8 cellular contexts compared by ENCODE assay signal in genomic region chr2:171893196-171893823, GRCh38. TPM values are rescaled to one million over a fixed set of nuclear protein-coding genes. Genes with fewer than 3 reads are reported as not detected.
DNase-seq lines count a peak whose midpoint lies in the region; ATAC-seq, FAIRE-seq and TF ChIP-seq lines count a peak whose summit lies in the region.

No MANE protein-coding gene starts in this region.

- H3K23ac ChIP-seq in IMR-90 (ENCODE audit: low read depth, low read length), result peak overlapping the region; percentile 85; the same call in 1 of the 2 replicates

- no peak for FAIRE-seq in astrocyte (lab: Jason Lieb, UNC)

- peak overlapping the region; percentile 97 for H3K4me3 ChIP-seq in CD8-positive, alpha-beta memory T cell (ENCODE audit: low read length)
- peak overlapping the region; percentile 85 for H3K4me3 ChIP-seq in IMR-90 (ENCODE audit: insufficient read depth, low read depth, low read length)
- peak overlapping the region; percentile 97 for H3K4me3 ChIP-seq in astrocyte (ENCODE audit: insufficient read depth, low read depth, low read length)
- H3K4me3 ChIP-seq in testis, result peak overlapping the region; percentile 84 to 91

- H2AFZ ChIP-seq in IMR-90 (replicated peaks; ENCODE audit: low read length, poor library complexity), result peak overlapping the region; percentile 99
- peak overlapping the region; percentile 98 for H2AFZ ChIP-seq in astrocyte (ENCODE audit: low read depth, low read length)

- no peak for TF ChIP-seq CTCF in IMR-90 (conservative IDR thresholded peaks at IDR 0.05; ENCODE audit: low read depth, low read length)
- TF ChIP-seq CTCF in astrocyte (IDR thresholded peaks at IDR 0.05; ENCODE audit: insufficient read depth, low read depth, low read length), result no peak
- TF ChIP-seq CTCF in testis (IDR thresholded peaks at IDR 0.05), result no peak

- peak overlapping the region; percentile 90 for H3K14ac ChIP-seq in IMR-90 (replicated peaks; ENCODE audit: low read depth, low read length)

- 0 out of 2 replicates have a peak, but pooled peaks cover 3% of the 10 kb centered on the region for H3K9me1 ChIP-seq in IMR-90 (ENCODE audit: insufficient read depth, low read length)

- peaks cover 6 to 8% of the 10 kb centered on the region in 2 donors for H3K27me3 Mint-ChIP-seq in CD8-positive, alpha-beta memory T cell
- no peaks in the 10 kb centered on the region for H3K27me3 Mint-ChIP-seq in astrocyte (ENCODE audit: low read depth, unreplicated experiment)

- in situ Hi-C loops in IMR-90 (cut with MboI; ENCODE audit: low sequenced_read_pairs), result no loop called here

- H3K4ac ChIP-seq in IMR-90 (ENCODE audit: low read depth, low read length), result peak overlapping the region; percentile 86

- no peak for TF ChIP-seq RAD21 in IMR-90 (IDR thresholded peaks at IDR 0.05; ENCODE audit: low read length)

- H3K9ac ChIP-seq in IMR-90 (ENCODE audit: low read depth, low read length) (peak overlapping the region; percentile 82), astrocyte (ENCODE audit: low read length) (peak overlapping the region; percentile 90)

- dilution Hi-C loops in IMR-90 (cut with HindIII; ENCODE audit: low sequenced_read_pairs, unreplicated experiment), result no loop called here

- H3K27ac ChIP-seq in CD8-positive, alpha-beta memory T cell (ENCODE audit: low read depth, low read length), result peak overlapping the region; percentile 62
- H3K27ac ChIP-seq in IMR-90 (ENCODE audit: insufficient read depth, low read length) (peak overlapping the region; percentile 60; the same call in 1 of the 2 replicates), astrocyte (ENCODE audit: low read depth, low read length) (no peak overlapping the region), testis (peak overlapping the region; percentile 84 to 89)

- peak overlapping the region; percentile 94 to 99 (median 97) for H3K4me3 Mint-ChIP-seq in CD8-positive, alpha-beta memory T cell
- peak overlapping the region; percentile 98 for H3K4me3 Mint-ChIP-seq in astrocyte (ENCODE audit: unreplicated experiment)

- peak overlapping the region; percentile 50; the same call in 1 of the 2 replicates for H3K56ac ChIP-seq in IMR-90 (ENCODE audit: extremely low read depth, insufficient read depth, low read length)

- no peak overlapping the region for H4K91ac ChIP-seq in IMR-90 (ENCODE audit: insufficient read depth, low read depth, low read length)

- H4K20me1 ChIP-seq in IMR-90 (ENCODE audit: insufficient read depth, low read length) (no peaks in the 10 kb centered on the region), astrocyte (ENCODE audit: insufficient read depth, low read length) (no peaks in the 10 kb centered on the region)

- H4K5ac ChIP-seq in IMR-90 (ENCODE audit: low read depth, low read length), result peak overlapping the region; percentile 68

- no TSS peak for BruUV-seq in IMR-90 (replicated peaks; lab: Mats Ljungman, UMichigan)

- ATAC-seq in IMR-90 (ENCODE audit: low read depth) (no peak), left lobe of liver (peak; percentile 54), esophagus mucosa (no peak)

- peaks cover 17% of the 10 kb centered on the region for H3K4me1 ChIP-seq in CD8-positive, alpha-beta memory T cell (ENCODE audit: insufficient read depth, low read length)
- H3K4me1 ChIP-seq in IMR-90 (ENCODE audit: control insufficient read depth, insufficient read depth, low read length), result no peaks in the 10 kb centered on the region
- peaks cover 5% of the 10 kb centered on the region for H3K4me1 ChIP-seq in astrocyte (ENCODE audit: insufficient read depth, low read length)
- peaks cover 11% of the 10 kb centered on the region for H3K4me1 ChIP-seq in testis

- no peak overlapping the region for H2BK15ac ChIP-seq in IMR-90 (ENCODE audit: low read depth, low read length)

- POLR2A ChIA-PET in CD8-positive, alpha-beta memory T cell (lab: Charles Lee), result interaction anchor here (0.6 to 2.3 kb wide), 2 partner anchors 29 to 31 kb away, joined by 4 to 13 read pairs; partner anchors contain the start of gene HAT1
- POLR2A ChIA-PET in IMR-90 (lab: Charles Lee; ENCODE audit: unreplicated experiment), result interaction anchor here (0.8 kb wide), 1 partner anchor 80 kb away, joined by 7 read pairs; no protein-coding TSS in a partner anchor

- H2BK120ac ChIP-seq in IMR-90 (ENCODE audit: low read depth, low read length), result no peak overlapping the region

- peaks cover 8 to 9% of the 10 kb centered on the region in 2 experiments; a peak in 3 of 4 replicates for H3K79me1 ChIP-seq in IMR-90 (ENCODE audit: low read depth in 1 of 2, low read length in 2 of 2)

- peaks cover 0 to 29% (median 15%) of the 10 kb centered on the region in 3 donors for H3K36me3 Mint-ChIP-seq in CD8-positive, alpha-beta memory T cell
- H3K36me3 Mint-ChIP-seq in astrocyte (ENCODE audit: low read depth, unreplicated experiment), result peaks cover 4% of the 10 kb centered on the region

- peak overlapping the region; percentile 25 to 97 (median 86) for H3K27ac Mint-ChIP-seq in CD8-positive, alpha-beta memory T cell
- peak overlapping the region; percentile 92 for H3K27ac Mint-ChIP-seq in astrocyte (ENCODE audit: unreplicated experiment)

- H3K4me1 Mint-ChIP-seq in CD8-positive, alpha-beta memory T cell, result peaks cover 41 to 56% (median 52%) of the 10 kb centered on the region in 3 donors
- H3K4me1 Mint-ChIP-seq in astrocyte (ENCODE audit: low read depth, unreplicated experiment), result peaks cover 5% of the 10 kb centered on the region

- H3K27me3 ChIP-seq in CD8-positive, alpha-beta memory T cell (ENCODE audit: insufficient read depth, low read length, poor library complexity, severe bottlenecking), result no peaks in the 10 kb centered on the region
- H3K27me3 ChIP-seq in IMR-90 (ENCODE audit: control insufficient read depth, insufficient read depth, low read length) (no peaks in the 10 kb centered on the region), astrocyte (ENCODE audit: insufficient read depth, low read length) (no peaks in the 10 kb centered on the region), testis (no peaks in the 10 kb centered on the region)

- H3K79me2 ChIP-seq in astrocyte (ENCODE audit: insufficient read depth, low read length), result peaks cover 9% of the 10 kb centered on the region

- TF ChIP-seq POLR2A in IMR-90 (IDR thresholded peaks at IDR 0.05; ENCODE audit: low read depth, low read length), result no peak
- TF ChIP-seq POLR2A in testis (IDR thresholded peaks at IDR 0.05), result no peak

- peak overlapping the region; percentile 96 for H3K4me2 ChIP-seq in IMR-90 (ENCODE audit: low read depth, low read length)
- H3K4me2 ChIP-seq in astrocyte (ENCODE audit: low read length), result peak overlapping the region; percentile 100

- H3K18ac ChIP-seq in IMR-90 (ENCODE audit: low read depth, low read length), result no peak overlapping the region; the same call in 1 of the 2 replicates

- no peaks in the 10 kb centered on the region for H3K36me3 ChIP-seq in CD8-positive, alpha-beta memory T cell (ENCODE audit: insufficient read depth, low read length)
- H3K36me3 ChIP-seq in IMR-90 (ENCODE audit: control insufficient read depth, insufficient read depth, low read length) (no peaks in the 10 kb centered on the region; the same call in 1 of the 2 replicates), astrocyte (ENCODE audit: insufficient read depth, low read length) (no peaks in the 10 kb centered on the region), testis (ENCODE audit: low read depth, missing control alignments) (no peaks in the 10 kb centered on the region)

- CTCF ChIA-PET in CD8-positive, alpha-beta memory T cell (lab: Charles Lee), result no interaction called here
- CTCF ChIA-PET in IMR-90 (lab: Yijun Ruan, JAX), result interaction anchor here (0.6 to 2.0 kb wide), 2 partner anchors 17 to 847 kb away, joined by 3 to 4 read pairs; no protein-coding TSS in a partner anchor

- H2AK9ac ChIP-seq in IMR-90 (replicated peaks; ENCODE audit: low read depth, low read length, poor library complexity), result peak overlapping the region; percentile 92

- peak overlapping the region; percentile 37 for H2BK5ac ChIP-seq in IMR-90 (ENCODE audit: low read depth, low read length, poor library complexity, severe bottlenecking)

- H2AK5ac ChIP-seq in IMR-90 (ENCODE audit: low read depth, low read length), result peak overlapping the region; percentile 94

- DNase-seq in CD8-positive, alpha-beta memory T cell, result no peak
- DNase-seq in IMR-90, result no peak
- no peak for DNase-seq in astrocyte (ENCODE audit: low read depth)
- no peak for DNase-seq in left lobe of liver (ENCODE audit: low spot score)
- no peak for DNase-seq in testis
- no peak for DNase-seq in central memory CD4-positive, alpha-beta T cell
- no peak for DNase-seq in activated gamma-delta T cell (lab: John Stamatoyannopoulos, UW)

- 31% methylated on average over 4 of the region's 7 CpGs; no CpG with 5 or more reads in 1 of the 2 experiments for WGBS in IMR-90 (ENCODE audit: extremely low coverage in 2 of 2, insufficient read length in 1 of 2), 2 experiments
- 19 to 26% methylated on average over 7 of the region's 7 CpGs for WGBS in testis, 2 donors

- no peaks in the 10 kb centered on the region for H3K9me3 ChIP-seq in CD8-positive, alpha-beta memory T cell (ENCODE audit: low read length)
- H3K9me3 ChIP-seq in IMR-90 (ENCODE audit: control insufficient read depth, insufficient read depth, low read length), result no peaks in the 10 kb centered on the region
- no peaks in the 10 kb centered on the region for H3K9me3 ChIP-seq in astrocyte (ENCODE audit: insufficient read depth, low read depth, low read length)
- no peaks in the 10 kb centered on the region for H3K9me3 ChIP-seq in testis

- H2BK20ac ChIP-seq in IMR-90 (ENCODE audit: low read depth, low read length), result no peak overlapping the region

- intact Hi-C loops in IMR-90 (cut with micrococcal nuclease), result loop anchor here (5.0 kb wide), 1 partner anchor 81 kb away; no protein-coding TSS in a partner anchor
- intact Hi-C loops in testis (cut with DNase I; ENCODE audit: low total_unique reads), result no loop called here

- H4K8ac ChIP-seq in IMR-90 (ENCODE audit: low read depth in 2 of 2, low read length in 2 of 2), result peak overlapping the region; percentile 82 to 94; a peak in 3 of 4 replicates

- peaks cover 0 to 2% (median 0%) of the 10 kb centered on the region in 5 donors for H3K9me3 Mint-ChIP-seq in CD8-positive, alpha-beta memory T cell
- H3K9me3 Mint-ChIP-seq in astrocyte (ENCODE audit: unreplicated experiment), result peaks cover 1% of the 10 kb centered on the region

RNA-seq across cellular contexts. Expression of gene SLC25A12, which starts 0.7 kb away (rescaled TPM):
- total RNA-seq in CD8-positive, alpha-beta memory T cell, result 10 to 100 TPM; 22.2 to 22.9 TPM
- 12.8 TPM for polyA plus RNA-seq in CD8-positive, alpha-beta memory T cell
- total RNA-seq in IMR-90 (2012; rRNA removed) (17.6 and 23.6 TPM in 2 replicates), astrocyte (18.1 and 19.7 TPM in 2 replicates), left lobe of liver (0.98 TPM), testis (10 to 100 TPM; 25.0 to 27.4 TPM), esophagus mucosa (12.2 TPM)
- polyA plus RNA-seq in IMR-90 (2012; rRNA removed) (13.9 and 16.3 TPM in 2 replicates), testis (ENCODE audit: insufficient read depth, low read depth, low replicate concordance) (16.7 TPM)
- 5.2 and 8.9 TPM in 2 replicates for polyA plus RNA-seq in IMR-90 (2012; cell fraction: cytosol; rRNA removed)
- polyA plus RNA-seq in IMR-90 (2012; cell fraction: nucleus; rRNA removed; ENCODE audit: low replicate concordance), result 12.7 and 38.3 TPM in 2 replicates

RNA-seq across cellular contexts. Expression of gene HAT1, which starts 29.0 kb away (rescaled TPM):
- 10 to 100 TPM; 85.1 to 88.7 TPM for total RNA-seq in CD8-positive, alpha-beta memory T cell
- 65.6 TPM for polyA plus RNA-seq in CD8-positive, alpha-beta memory T cell
- total RNA-seq in IMR-90 (2012; rRNA removed) (24.4 and 49.2 TPM in 2 replicates), astrocyte (28.6 and 29.1 TPM in 2 replicates), left lobe of liver (8.2 TPM), testis (10 to 100 TPM; 34.5 to 46.3 TPM), esophagus mucosa (25.3 TPM)
- polyA plus RNA-seq in IMR-90 (2012; rRNA removed) (37.1 and 42.1 TPM in 2 replicates), testis (ENCODE audit: insufficient read depth, low read depth, low replicate concordance) (38.2 TPM)
- 2.7 and 5.7 TPM in 2 replicates for polyA plus RNA-seq in IMR-90 (2012; cell fraction: cytosol; rRNA removed)
- 0.76 and 8.1 TPM in 2 replicates for polyA plus RNA-seq in IMR-90 (2012; cell fraction: nucleus; rRNA removed; ENCODE audit: low replicate concordance)
